Comparison of ENCODE assay signal across 31 cellular contexts in the genomic region with DNA sequence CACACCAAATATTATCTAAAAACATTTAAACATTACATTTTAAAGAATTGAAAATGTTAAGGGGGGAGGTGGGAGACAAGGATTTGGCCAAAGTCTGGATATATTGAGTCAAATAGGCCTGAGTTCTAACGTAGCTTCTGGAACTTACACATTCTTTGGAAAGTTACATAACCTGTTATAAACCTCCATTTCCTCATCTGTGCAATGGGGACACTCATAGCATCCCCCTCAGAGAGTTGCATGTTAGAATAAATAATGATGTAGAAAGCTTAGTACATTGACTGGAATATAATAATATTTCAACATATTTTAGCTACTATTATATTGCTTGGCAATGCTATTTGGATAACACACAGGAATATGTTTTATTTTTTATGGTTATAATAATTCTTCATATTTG.
DNase-seq lines count a peak whose midpoint lies in the region; ATAC-seq, FAIRE-seq and TF ChIP-seq lines count a peak whose summit lies in the region.
"Had no signal": no experiment of that assay in that cellular context is flagged by ENCODE, and none has a peak within 500 bp of the region (broad histone marks: within the 10 kb centered on the region; RNA-seq: fewer than 3 reads in every experiment).

No MANE protein-coding gene starts in this region.

- H3K4me2 ChIP-seq in HepG2 (ENCODE audit: low read depth, low read length) (no peak overlapping the region), K562 (ENCODE audit: insufficient read depth, low read length) (no peak overlapping the region)
- H3K4me2 ChIP-seq: A549; BLaER1; BLaER1 treated with 17β-estradiol and CSF1 and Interleukin-3, amounts not matched to agents 10 nM and 100 nM had no signal

- DNase-seq in HepG2 (ENCODE audit: low spot score) (no peak), right lobe of liver (no peak), K562 (ENCODE audit: extremely low read depth in 1 of 4, low spot score in 3 of 4) (no peak), germinal center (ENCODE audit: low spot score) (no peak)
- DNase-seq: 8988T; ACHN; AML-193; BE2C; C1 segment of cervical spinal cord; Caco-2; Calu3; CD4-positive, alpha-beta memory T cell; CD4-positive, alpha-beta T cell; CD4-positive, CD25-positive, alpha-beta regulatory T cell; CD8-positive, alpha-beta memory T cell; CD8-positive, alpha-beta T cell; COR-L47; DMS 273 treated with DMSO at 0.1 percent for 48 hours; DMS153; DMS53; DMS79; DMS79 treated with DMSO at 0.1 percent for 48 hours; DND-41; EL had no signal

- no peak for ATAC-seq in HepG2
- no peak for ATAC-seq in right lobe of liver
- ATAC-seq in K562 = no peak
- ATAC-seq: A549; CD8-positive, alpha-beta T cell had no signal

- no peaks in the 10 kb centered on the region for H3K36me3 ChIP-seq in HepG2 (replicated peaks in 1 of 2; ENCODE audit: control insufficient read depth in 1 of 2, insufficient read depth in 2 of 2, low read length in 2 of 2)
- H3K36me3 ChIP-seq in right lobe of liver = no peaks in the 10 kb centered on the region
- H3K36me3 ChIP-seq in K562 (ENCODE audit: control insufficient read depth, insufficient read depth, low read length) = no peaks in the 10 kb centered on the region
- H3K36me3 ChIP-seq: BE2C; BLaER1; BLaER1 treated with 17β-estradiol and CSF1 and Interleukin-3, amounts not matched to agents 10 nM and 100 nM had no signal

- no peak for TF ChIP-seq CTCF in HepG2 (CRISPR knock-in tag; IDR thresholded peaks at IDR 0.05)
- no peak for TF ChIP-seq CTCF in right lobe of liver (IDR thresholded peaks at IDR 0.05)
- no peak for TF ChIP-seq CTCF in K562 (IDR thresholded peaks at IDR 0.05 in 2 of 3, conservative IDR thresholded peaks at IDR 0.05 in 1 of 3; ENCODE audit: insufficient read depth in 2 of 3, low read depth in 1 of 3, low read length in 3 of 3)

- CTCF ChIA-PET in HepG2 (lab: Yijun Ruan, JAX; ENCODE audit: low intra/inter-chr PET ratio, low total read pairs) = no interaction called here
- CTCF ChIA-PET in K562 (lab: Yijun Ruan, JAX; ENCODE audit: low intra/inter-chr PET ratio) = no interaction called here

- WGBS in HepG2 (ENCODE audit: low lambda C conversion rate) = 0% methylated on average over 1 of the region's 1 CpG
- WGBS in right lobe of liver (ENCODE audit: insufficient coverage, low coverage, low lambda C conversion rate, missing lambda C conversion rate) = 31% methylated on average over 1 of the region's 1 CpG
- 0% methylated on average over 1 of the region's 1 CpG for WGBS in K562 (ENCODE audit: insufficient coverage, low coverage, missing lambda C conversion rate)

- H3K79me2 ChIP-seq in HepG2 (ENCODE audit: insufficient read depth, low read length) = no peaks in the 10 kb centered on the region
- no peaks in the 10 kb centered on the region for H3K79me2 ChIP-seq in K562 (ENCODE audit: control insufficient read depth, insufficient read depth, low read length)

- peaks cover 0 to 3% of the 10 kb centered on the region in 2 experiments; a peak in 1 of 5 replicates for H3K27me3 ChIP-seq in HepG2 (ENCODE audit: control insufficient read depth in 1 of 2, insufficient read depth in 2 of 2, low read length in 2 of 2)
- no peaks in the 10 kb centered on the region for H3K27me3 ChIP-seq in right lobe of liver
- peaks cover 12 to 31% of the 10 kb centered on the region in 2 experiments; a peak in 4 of 5 replicates for H3K27me3 ChIP-seq in K562 (ENCODE audit: control insufficient read depth in 2 of 2, insufficient read depth in 2 of 2, low read length in 2 of 2)
- H3K27me3 ChIP-seq: BE2C; BLaER1; BLaER1 treated with 17β-estradiol and CSF1 and Interleukin-3, amounts not matched to agents 10 nM and 100 nM had no signal

- in situ Hi-C loops in HepG2 (cut with HindIII; ENCODE audit: extremely low pct_ligation_motif_present, low pct_unique_long_range_greater_than_20kb) = loop anchor here (10.0 kb wide), 1 partner anchor 57 kb away; no protein-coding TSS in a partner anchor
- in situ Hi-C loops in K562 (cut with MboI) = no loop called here

- H2AFZ ChIP-seq in HepG2 (ENCODE audit: low read length) = no peak overlapping the region
- no peak overlapping the region for H2AFZ ChIP-seq in K562 (ENCODE audit: low read depth, low read length)

- H3K27ac ChIP-seq in HepG2 (ENCODE audit: extremely low read length, insufficient read depth, low read length) (no peak overlapping the region), right lobe of liver (no peak overlapping the region), K562 (ENCODE audit: extremely low read depth, low read depth, low read length) (no peak overlapping the region)
- H3K27ac ChIP-seq: 22Rv1; A549; BLaER1; BLaER1 treated with 17β-estradiol and CSF1 and Interleukin-3, amounts not matched to agents 10 nM and 100 nM; C4-2B had no signal

- TF ChIP-seq EP300 in HepG2 (IDR thresholded peaks at IDR 0.05; ENCODE audit: low read depth in 2 of 2, low read length in 2 of 2) (no peak), HepG2 (CRISPR knock-in tag; IDR thresholded peaks at IDR 0.05; ENCODE audit: borderline replicate concordance) (no peak), K562 (IDR thresholded peaks at IDR 0.05; ENCODE audit: low read length) (no peak)

- H3K9me1 ChIP-seq in K562 (ENCODE audit: control insufficient read depth, insufficient read depth, low read length) = no peaks in the 10 kb centered on the region

- no peak for FAIRE-seq in HepG2 (lab: Jason Lieb, UNC)
- no peak for FAIRE-seq in K562 (lab: Jason Lieb, UNC)
- FAIRE-seq: A204.1, A549, D721Med had no signal

- POLR2A ChIA-PET in HepG2 (lab: Yijun Ruan, JAX) (no interaction called here), K562 (lab: Yijun Ruan, JAX) (interaction anchor here (0.6 kb wide), 1 partner anchor 45 kb away, joined by 5 read pairs; no protein-coding TSS in a partner anchor)

- H3K4me1 ChIP-seq in HepG2 (ENCODE audit: insufficient read depth, low read length) = peaks cover 11% of the 10 kb centered on the region
- no peaks in the 10 kb centered on the region for H3K4me1 ChIP-seq in right lobe of liver
- H3K4me1 ChIP-seq in K562 (replicated peaks in 1 of 2; ENCODE audit: control insufficient read depth in 2 of 2, insufficient read depth in 2 of 2, low read length in 2 of 2) = no peaks in the 10 kb centered on the region
- H3K4me1 ChIP-seq: A549; BE2C; BLaER1; BLaER1 treated with 17β-estradiol and CSF1 and Interleukin-3, amounts not matched to agents 10 nM and 100 nM; Caco-2 had no signal

- intact Hi-C loops in HepG2 (cut with micrococcal nuclease; ENCODE audit: unreplicated experiment) = no loop called here
- intact Hi-C loops in right lobe of liver (cut with DNase I) = no loop called here
- intact Hi-C loops in K562 (cut with micrococcal nuclease) = no loop called here

- H3K4me3 ChIP-seq in HepG2 (replicated peaks in 1 of 3; ENCODE audit: insufficient read depth in 1 of 3, low read depth in 2 of 3, low read length in 3 of 3) (no peak overlapping the region), right lobe of liver (no peak overlapping the region), K562 (no peak overlapping the region)
- H3K4me3 ChIP-seq: A549; BLaER1; BLaER1 treated with 17β-estradiol and CSF1 and Interleukin-3, amounts not matched to agents 10 nM and 100 nM had no signal

- TF ChIP-seq POLR2A in HepG2 (IDR thresholded peaks at IDR 0.05; ENCODE audit: insufficient read depth in 1 of 2, low read depth in 2 of 2, low read length in 2 of 2) (no peak), right lobe of liver (IDR thresholded peaks at IDR 0.05) (no peak), K562 (conservative IDR thresholded peaks at IDR 0.05) (no peak)

- no TSS peak for BruUV-seq in HepG2 (replicated peaks; lab: Mats Ljungman, UMichigan)
- no TSS peak for BruUV-seq in K562 (replicated peaks; lab: Mats Ljungman, UMichigan)

- TF ChIP-seq RAD21 in HepG2 (CRISPR knock-in tag; IDR thresholded peaks at IDR 0.05) = no peak
- no peak for TF ChIP-seq RAD21 in K562 (CRISPR knock-in tag; conservative IDR thresholded peaks at IDR 0.05 in 1 of 2, IDR thresholded peaks at IDR 0.05 in 1 of 2)

- H3K9me3 ChIP-seq in HepG2 (ENCODE audit: low read length) (no peaks in the 10 kb centered on the region), right lobe of liver (no peaks in the 10 kb centered on the region), K562 (replicated peaks; ENCODE audit: control insufficient read depth, insufficient read depth, low read depth, low read length) (no peaks in the 10 kb centered on the region)
- H3K9me3 ChIP-seq: A549; BE2C; BLaER1; BLaER1 treated with 17β-estradiol and CSF1 and Interleukin-3, amounts not matched to agents 10 nM and 100 nM; Caco-2 had no signal

- H4K20me1 ChIP-seq in HepG2 (ENCODE audit: insufficient read depth, low read length) = no peaks in the 10 kb centered on the region
- H4K20me1 ChIP-seq in K562 (replicated peaks; ENCODE audit: control insufficient read depth, insufficient read depth, low read length) = no peaks in the 10 kb centered on the region
- H4K20me1 ChIP-seq: BLaER1; BLaER1 treated with 17β-estradiol and CSF1 and Interleukin-3, amounts not matched to agents 10 nM and 100 nM had no signal

- no peak overlapping the region for H3K9ac ChIP-seq in HepG2 (ENCODE audit: insufficient read depth, low read depth, low read length)
- H3K9ac ChIP-seq in K562 (ENCODE audit: insufficient read depth in 1 of 2, low read depth in 2 of 2, low read length in 2 of 2) = no peak overlapping the region
- H3K9ac ChIP-seq: BLaER1; BLaER1 treated with 17β-estradiol and CSF1 and Interleukin-3, amounts not matched to agents 10 nM and 100 nM had no signal

TF ChIP-seq in HepG2, 621 proteins besides CTCF, POLR2A, EP300 and RAD21 (continues in another document):
- peak; percentile 54; the same call in 1 of the 2 replicates for TF ChIP-seq ZNF629 (CRISPR knock-in tag; conservative IDR thresholded peaks at IDR 0.05)

TF ChIP-seq in K562, 482 proteins besides CTCF, POLR2A, EP300 and RAD21:
- no peak for TF ChIP-seq BHLHE40 (IDR thresholded peaks at IDR 0.05; ENCODE audit: low read length)
- TF ChIP-seq RBM25 (IDR thresholded peaks at IDR 0.05; ENCODE audit: low read depth, low read length, severe bottlenecking) = peak; percentile 55
